Comparison of ENCODE assay signal across 8 cellular contexts in the genomic region with DNA sequence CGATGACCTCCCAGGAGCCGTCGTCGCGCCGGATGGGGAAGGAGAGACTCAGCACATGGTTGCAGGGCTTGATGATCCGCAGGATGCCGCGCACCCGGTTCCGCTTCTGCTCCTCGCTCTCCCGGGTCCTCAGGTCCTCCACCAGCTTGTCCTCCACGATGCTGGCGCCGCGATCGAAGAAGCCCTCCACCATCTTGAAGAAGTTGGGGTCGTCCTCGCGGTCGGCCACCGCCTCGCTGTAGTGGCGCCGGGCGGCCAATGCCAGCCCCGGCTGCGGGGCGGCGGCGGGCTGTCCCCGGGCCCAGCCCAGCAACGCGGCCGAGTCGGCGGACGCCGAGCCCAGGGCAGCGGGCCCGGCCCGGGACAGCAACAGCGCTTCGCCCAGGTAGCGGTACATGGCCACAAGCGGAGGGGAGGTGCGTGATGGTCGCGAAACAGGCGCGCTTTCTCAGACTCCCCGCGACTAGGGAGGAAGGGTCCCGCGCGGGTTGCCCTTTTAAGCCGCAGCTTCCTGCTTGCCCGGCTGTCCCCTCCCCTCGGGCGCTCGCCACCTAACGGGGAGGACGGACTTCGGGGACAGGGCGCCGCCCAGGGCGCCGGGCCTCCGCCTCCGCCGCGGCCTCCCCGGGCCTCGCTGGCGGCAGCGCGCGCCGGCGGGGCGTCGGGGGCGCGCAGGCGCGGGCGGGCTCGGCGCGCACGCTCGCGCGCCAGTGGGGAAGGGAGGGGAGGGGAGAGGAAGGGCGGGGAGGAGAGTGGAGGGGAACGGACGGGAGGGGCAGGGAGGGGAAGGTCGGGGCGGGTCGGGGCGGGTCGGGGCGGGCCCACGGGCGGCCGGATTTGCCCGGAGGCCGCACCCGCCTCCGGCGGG. TPM values are rescaled to one million over a fixed set of nuclear protein-coding genes. Genes with fewer than 3 reads are reported as not detected.
A peak's percentile ranks its signal among the peaks of the same experiment; 100 is the strongest.
DNase-seq lines count a peak whose midpoint lies in the region; ATAC-seq and TF ChIP-seq lines count a peak whose summit lies in the region.

A gene (minus strand): TSS at position 471 of the 868 bp plus-strand sequence. CDS start 74 bp downstream, at position 397.
A gene with protein sequence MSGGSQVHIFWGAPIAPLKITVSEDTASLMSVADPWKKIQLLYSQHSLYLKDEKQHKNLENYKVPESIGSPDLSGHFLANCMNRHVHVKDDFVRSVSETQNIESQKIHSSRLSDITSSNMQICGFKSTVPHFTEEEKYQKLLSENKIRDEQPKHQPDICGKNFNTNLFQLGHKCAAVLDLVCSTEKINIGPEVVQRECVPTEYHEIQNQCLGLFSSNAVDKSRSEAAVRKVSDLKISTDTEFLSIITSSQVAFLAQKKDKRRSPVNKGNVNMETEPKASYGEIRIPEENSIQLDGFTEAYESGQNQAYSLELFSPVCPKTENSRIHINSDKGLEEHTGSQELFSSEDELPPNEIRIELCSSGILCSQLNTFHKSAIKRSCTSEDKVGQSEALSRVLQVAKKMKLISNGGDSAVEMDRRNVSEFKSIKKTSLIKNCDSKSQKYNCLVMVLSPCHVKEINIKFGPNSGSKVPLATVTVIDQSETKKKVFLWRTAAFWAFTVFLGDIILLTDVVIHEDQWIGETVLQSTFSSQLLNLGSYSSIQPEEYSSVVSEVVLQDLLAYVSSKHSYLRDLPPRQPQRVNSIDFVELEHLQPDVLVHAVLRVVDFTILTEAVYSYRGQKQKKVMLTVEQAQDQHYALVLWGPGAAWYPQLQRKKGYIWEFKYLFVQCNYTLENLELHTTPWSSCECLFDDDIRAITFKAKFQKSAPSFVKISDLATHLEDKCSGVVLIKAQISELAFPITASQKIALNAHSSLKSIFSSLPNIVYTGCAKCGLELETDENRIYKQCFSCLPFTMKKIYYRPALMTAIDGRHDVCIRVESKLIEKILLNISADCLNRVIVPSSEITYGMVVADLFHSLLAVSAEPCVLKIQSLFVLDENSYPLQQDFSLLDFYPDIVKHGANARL (plus strand): TSS at position 834 of the 868 bp plus-strand sequence. CDS start 56,149 bp downstream, outside the sequence.

- TF ChIP-seq CTCF in left lung (IDR thresholded peaks at IDR 0.05) = peak in 1 of 2 donors; percentile 11

- no peaks in the 10 kb centered on the region for H3K27me3 ChIP-seq in left lung

- peak within 1 kb of the TSS; percentile 69 to 73 for H3K4me3 ChIP-seq in left lung

- no peaks in the 10 kb centered on the region for H3K27me3 Mint-ChIP-seq in dendritic cell treated with granulocyte-macrophage colony-stimulating factor and Interleukin-4, amounts not matched to agents 40 ng/mL and 50 ng/mL, for 4 days

- peaks cover 0 to 17% of the 10 kb centered on the region in 2 donors for H3K36me3 ChIP-seq in left lung

- intact Hi-C loops in dendritic cell treated with granulocyte-macrophage colony-stimulating factor and Interleukin-4, amounts not matched to agents 40 ng/mL and 50 ng/mL, for 4 days (cut with micrococcal nuclease) = loop anchor here (2.0 kb wide), 1 partner anchor 40 kb away; no protein-coding TSS in a partner anchor
- intact Hi-C loops in left lung (cut with DNase I) = no loop called here

- H3K27ac Mint-ChIP-seq in dendritic cell treated with granulocyte-macrophage colony-stimulating factor and Interleukin-4, amounts not matched to agents 40 ng/mL and 50 ng/mL, for 4 days = peak within 1 kb of the TSS; percentile 92

- ATAC-seq in GM19023 (IDR thresholded peaks at IDR 0.05; ENCODE audit: unreplicated experiment) = peak; percentile 64
- peak; percentile 71 for ATAC-seq in HG03196 (IDR thresholded peaks at IDR 0.05; ENCODE audit: unreplicated experiment)
- ATAC-seq in left lung = peak; percentile 79

- H3K27ac ChIP-seq in left lung = peak within 1 kb of the TSS; percentile 98

- peaks cover 6 to 52% of the 10 kb centered on the region in 2 donors for H3K4me1 ChIP-seq in left lung

- peaks cover 65% of the 10 kb centered on the region for H3K36me3 Mint-ChIP-seq in dendritic cell treated with granulocyte-macrophage colony-stimulating factor and Interleukin-4, amounts not matched to agents 40 ng/mL and 50 ng/mL, for 4 days (ENCODE audit: low read depth)

- DNase-seq in AML-193 (lab: John Stamatoyannopoulos, UW) (peak; percentile 79 to 81), NCI-H524 (lab: John Stamatoyannopoulos, UW) (peak; percentile 42 to 79), left lung (peak; percentile 96 to 99)
- DNase-seq in activated CD4-positive, alpha-beta T cell treated with anti-CD3 and anti-CD28 coated beads, Interleukin-2, amount 50 U/mL, for 1 hour = peak; percentile 81
- DNase-seq in stimulated activated CD4-positive, alpha-beta T cell treated with anti-CD3 and anti-CD28 coated beads, Interleukin-4, amount 100 ng/mL, for 1 hour = peak; percentile 83

- H3K9me3 ChIP-seq in left lung = no peaks in the 10 kb centered on the region

- H3K9me3 Mint-ChIP-seq in dendritic cell treated with granulocyte-macrophage colony-stimulating factor and Interleukin-4, amounts not matched to agents 40 ng/mL and 50 ng/mL, for 4 days = no peaks in the 10 kb centered on the region

- peak within 1 kb of the TSS; percentile 87 for H3K4me3 Mint-ChIP-seq in dendritic cell treated with granulocyte-macrophage colony-stimulating factor and Interleukin-4, amounts not matched to agents 40 ng/mL and 50 ng/mL, for 4 days

- peaks cover 41% of the 10 kb centered on the region for H3K4me1 Mint-ChIP-seq in dendritic cell treated with granulocyte-macrophage colony-stimulating factor and Interleukin-4, amounts not matched to agents 40 ng/mL and 50 ng/mL, for 4 days (ENCODE audit: low read depth)

RNA-seq across cellular contexts. Expression of the first gene that starts in this region (rescaled TPM):
- total RNA-seq in left lung = 100 to 1,000 TPM in 1 of 2 donors, 10 to 100 TPM in 1; 92.2 to 126 TPM

RNA-seq across cellular contexts. Expression of the second gene that starts in this region (rescaled TPM):
- 10 to 100 TPM; 24.9 to 34.4 TPM for total RNA-seq in left lung

Comparison
In these comparisons a context has a peak if more than half of its experiments do, and no peak if none do; other contexts are left out.
1. Peak in every context shown above with its lines: DNase-seq, ATAC-seq, H3K4me3 ChIP-seq and H3K27ac ChIP-seq.